1 cellular context compared by ENCODE assay signal in the genomic region with DNA sequence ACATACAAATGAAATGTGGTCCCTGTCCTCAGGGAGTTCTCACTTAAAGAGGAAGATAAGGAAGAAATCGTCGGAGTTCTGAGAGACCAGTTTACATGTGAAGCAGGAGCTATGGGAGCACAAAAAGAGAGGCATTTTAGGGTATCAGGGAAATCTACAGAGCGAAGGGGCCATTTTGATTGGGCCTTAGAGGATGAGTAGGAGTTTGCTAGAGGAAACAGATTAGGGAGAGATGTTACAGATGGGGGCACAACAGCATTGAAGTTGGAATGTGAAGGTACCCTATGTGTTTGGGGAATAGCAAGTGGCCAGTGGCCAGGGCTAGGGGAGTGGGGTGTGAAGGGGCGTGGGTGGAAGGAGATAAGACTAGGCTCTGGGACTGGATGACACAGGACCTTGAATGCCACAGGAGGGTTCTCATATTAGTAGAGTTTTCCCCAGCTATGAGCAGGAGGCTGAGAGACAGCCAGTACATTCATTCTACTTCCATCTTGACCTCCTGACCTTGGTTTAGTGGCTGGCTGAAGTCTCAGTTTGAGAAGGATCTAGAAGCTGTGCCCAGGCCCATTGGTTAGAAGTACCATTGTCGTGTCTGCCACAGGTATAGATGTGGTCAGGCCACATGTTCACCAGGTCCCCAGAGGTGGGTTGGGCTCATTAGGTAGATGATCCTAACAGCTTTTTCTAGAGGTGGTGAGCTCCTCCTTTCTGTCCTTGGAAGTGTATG.
A peak's percentile ranks its signal among the peaks of the same experiment; 100 is the strongest.
TF ChIP-seq lines count a peak whose summit lies in the region.

No MANE protein-coding gene starts in this region.

TF ChIP-seq in GM12878, 131 proteins besides CTCF, POLR2A, EP300 and RAD21 (continues in another document):
- no peak for TF ChIP-seq YY1 (IDR thresholded peaks at IDR 0.05; ENCODE audit: low read depth, low read length)
- TF ChIP-seq MEF2A (IDR thresholded peaks at IDR 0.05; ENCODE audit: insufficient read depth, low read depth, low read length) = no peak
- TF ChIP-seq TAF1 (IDR thresholded peaks at IDR 0.05; ENCODE audit: borderline replicate concordance, low read depth, low read length) = no peak
- TF ChIP-seq EZH2 (IDR thresholded peaks at IDR 0.05; ENCODE audit: borderline replicate concordance, control insufficient read depth, low read depth, low read length) = no peak
- TF ChIP-seq BACH1 (IDR thresholded peaks at IDR 0.05; ENCODE audit: borderline replicate concordance) = no peak
- no peak for TF ChIP-seq TARDBP (IDR thresholded peaks at IDR 0.05; ENCODE audit: borderline replicate concordance)
- TF ChIP-seq, protein P1, sequence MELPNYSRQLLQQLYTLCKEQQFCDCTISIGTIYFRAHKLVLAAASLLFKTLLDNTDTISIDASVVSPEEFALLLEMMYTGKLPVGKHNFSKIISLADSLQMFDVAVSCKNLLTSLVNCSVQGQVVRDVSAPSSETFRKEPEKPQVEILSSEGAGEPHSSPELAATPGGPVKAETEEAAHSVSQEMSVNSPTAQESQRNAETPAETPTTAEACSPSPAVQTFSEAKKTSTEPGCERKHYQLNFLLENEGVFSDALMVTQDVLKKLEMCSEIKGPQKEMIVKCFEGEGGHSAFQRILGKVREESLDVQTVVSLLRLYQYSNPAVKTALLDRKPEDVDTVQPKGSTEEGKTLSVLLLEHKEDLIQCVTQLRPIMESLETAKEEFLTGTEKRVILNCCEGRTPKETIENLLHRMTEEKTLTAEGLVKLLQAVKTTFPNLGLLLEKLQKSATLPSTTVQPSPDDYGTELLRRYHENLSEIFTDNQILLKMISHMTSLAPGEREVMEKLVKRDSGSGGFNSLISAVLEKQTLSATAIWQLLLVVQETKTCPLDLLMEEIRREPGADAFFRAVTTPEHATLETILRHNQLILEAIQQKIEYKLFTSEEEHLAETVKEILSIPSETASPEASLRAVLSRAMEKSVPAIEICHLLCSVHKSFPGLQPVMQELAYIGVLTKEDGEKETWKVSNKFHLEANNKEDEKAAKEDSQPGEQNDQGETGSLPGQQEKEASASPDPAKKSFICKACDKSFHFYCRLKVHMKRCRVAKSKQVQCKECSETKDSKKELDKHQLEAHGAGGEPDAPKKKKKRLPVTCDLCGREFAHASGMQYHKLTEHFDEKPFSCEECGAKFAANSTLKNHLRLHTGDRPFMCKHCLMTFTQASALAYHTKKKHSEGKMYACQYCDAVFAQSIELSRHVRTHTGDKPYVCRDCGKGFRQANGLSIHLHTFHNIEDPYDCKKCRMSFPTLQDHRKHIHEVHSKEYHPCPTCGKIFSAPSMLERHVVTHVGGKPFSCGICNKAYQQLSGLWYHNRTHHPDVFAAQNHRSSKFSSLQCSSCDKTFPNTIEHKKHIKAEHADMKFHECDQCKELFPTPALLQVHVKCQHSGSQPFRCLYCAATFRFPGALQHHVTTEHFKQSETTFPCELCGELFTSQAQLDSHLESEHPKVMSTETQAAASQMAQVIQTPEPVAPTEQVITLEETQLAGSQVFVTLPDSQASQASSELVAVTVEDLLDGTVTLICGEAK (IDR thresholded peaks at IDR 0.05; ENCODE audit: borderline replicate concordance) = no peak
- TF ChIP-seq MYC (IDR thresholded peaks at IDR 0.05; ENCODE audit: insufficient read depth, insufficient read length, insufficient replicate concordance, low read length, severe bottlenecking) = no peak
- TF ChIP-seq SIX5 (IDR thresholded peaks at IDR 0.05; ENCODE audit: low read depth, low read length, severe bottlenecking) = no peak
- no peak for TF ChIP-seq ASH2L (IDR thresholded peaks at IDR 0.05; ENCODE audit: borderline replicate concordance, low read depth)
- TF ChIP-seq, protein P2, sequence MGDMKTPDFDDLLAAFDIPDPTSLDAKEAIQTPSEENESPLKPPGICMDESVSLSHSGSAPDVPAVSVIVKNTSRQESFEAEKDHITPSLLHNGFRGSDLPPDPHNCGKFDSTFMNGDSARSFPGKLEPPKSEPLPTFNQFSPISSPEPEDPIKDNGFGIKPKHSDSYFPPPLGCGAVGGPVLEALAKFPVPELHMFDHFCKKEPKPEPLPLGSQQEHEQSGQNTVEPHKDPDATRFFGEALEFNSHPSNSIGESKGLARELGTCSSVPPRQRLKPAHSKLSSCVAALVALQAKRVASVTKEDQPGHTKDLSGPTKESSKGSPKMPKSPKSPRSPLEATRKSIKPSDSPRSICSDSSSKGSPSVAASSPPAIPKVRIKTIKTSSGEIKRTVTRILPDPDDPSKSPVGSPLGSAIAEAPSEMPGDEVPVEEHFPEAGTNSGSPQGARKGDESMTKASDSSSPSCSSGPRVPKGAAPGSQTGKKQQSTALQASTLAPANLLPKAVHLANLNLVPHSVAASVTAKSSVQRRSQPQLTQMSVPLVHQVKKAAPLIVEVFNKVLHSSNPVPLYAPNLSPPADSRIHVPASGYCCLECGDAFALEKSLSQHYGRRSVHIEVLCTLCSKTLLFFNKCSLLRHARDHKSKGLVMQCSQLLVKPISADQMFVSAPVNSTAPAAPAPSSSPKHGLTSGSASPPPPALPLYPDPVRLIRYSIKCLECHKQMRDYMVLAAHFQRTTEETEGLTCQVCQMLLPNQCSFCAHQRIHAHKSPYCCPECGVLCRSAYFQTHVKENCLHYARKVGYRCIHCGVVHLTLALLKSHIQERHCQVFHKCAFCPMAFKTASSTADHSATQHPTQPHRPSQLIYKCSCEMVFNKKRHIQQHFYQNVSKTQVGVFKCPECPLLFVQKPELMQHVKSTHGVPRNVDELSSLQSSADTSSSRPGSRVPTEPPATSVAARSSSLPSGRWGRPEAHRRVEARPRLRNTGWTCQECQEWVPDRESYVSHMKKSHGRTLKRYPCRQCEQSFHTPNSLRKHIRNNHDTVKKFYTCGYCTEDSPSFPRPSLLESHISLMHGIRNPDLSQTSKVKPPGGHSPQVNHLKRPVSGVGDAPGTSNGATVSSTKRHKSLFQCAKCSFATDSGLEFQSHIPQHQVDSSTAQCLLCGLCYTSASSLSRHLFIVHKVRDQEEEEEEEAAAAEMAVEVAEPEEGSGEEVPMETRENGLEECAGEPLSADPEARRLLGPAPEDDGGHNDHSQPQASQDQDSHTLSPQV (IDR thresholded peaks at IDR 0.05) = no peak
- TF ChIP-seq ATF7 (IDR thresholded peaks at IDR 0.05; ENCODE audit: low read depth) = no peak
- TF ChIP-seq JUNB (IDR thresholded peaks at IDR 0.05) = no peak
- TF ChIP-seq TCF12 (IDR thresholded peaks at IDR 0.05; ENCODE audit: low read depth, low read length) = no peak
- TF ChIP-seq EED (IDR thresholded peaks at IDR 0.05; ENCODE audit: low read depth) = no peak; the same call in 1 of the 2 replicates
- peak; percentile 61; the same call in 1 of the 2 replicates for TF ChIP-seq MTA2 (IDR thresholded peaks at IDR 0.05; ENCODE audit: low read depth)
- no peak for TF ChIP-seq MYB (IDR thresholded peaks at IDR 0.05; ENCODE audit: borderline replicate concordance, low read depth, low read length)
- no peak for TF ChIP-seq DPF2 (IDR thresholded peaks at IDR 0.05)
- no peak for TF ChIP-seq ETV6 (conservative IDR thresholded peaks at IDR 0.05 in 1 of 2, IDR thresholded peaks at IDR 0.05 in 1 of 2; ENCODE audit: borderline replicate concordance in 1 of 2, low read depth in 1 of 2)
- 0 out of 2 replicates have a peak, but pooled peaks have one; percentile 10 for TF ChIP-seq IRF4 (IDR thresholded peaks at IDR 0.05; ENCODE audit: low read depth, low read length)
- TF ChIP-seq JUND (IDR thresholded peaks at IDR 0.05; ENCODE audit: low read depth, low read length) = no peak
- TF ChIP-seq SREBF2 (IDR thresholded peaks at IDR 0.05; ENCODE audit: low read length) = no peak
- no peak for TF ChIP-seq ZZZ3 (IDR thresholded peaks at IDR 0.05; ENCODE audit: control insufficient read depth, insufficient read length, low read depth)
- no peak for TF ChIP-seq POLR2AphosphoS2 (IDR thresholded peaks at IDR 0.05; ENCODE audit: low read depth, low read length)
- TF ChIP-seq HDAC6 (IDR thresholded peaks at IDR 0.05; ENCODE audit: unreplicated experiment) = no peak
- TF ChIP-seq TCF3 (IDR thresholded peaks at IDR 0.05; ENCODE audit: borderline replicate concordance, insufficient read depth, low read depth, low read length) = no peak
- no peak for TF ChIP-seq NFYA (IDR thresholded peaks at IDR 0.05; ENCODE audit: borderline replicate concordance, low read depth, low read length)
- no peak for TF ChIP-seq SMAD5 (IDR thresholded peaks at IDR 0.05; ENCODE audit: low read depth)
- TF ChIP-seq TBL1XR1 (IDR thresholded peaks at IDR 0.05; ENCODE audit: low read depth, low read length) = no peak
- TF ChIP-seq PAX8 (IDR thresholded peaks at IDR 0.05) = no peak
- TF ChIP-seq TCF7 (IDR thresholded peaks at IDR 0.05; ENCODE audit: borderline replicate concordance) = no peak
- no peak for TF ChIP-seq BMI1 (IDR thresholded peaks at IDR 0.05; ENCODE audit: borderline replicate concordance)
- no peak for TF ChIP-seq ZBED1 (IDR thresholded peaks at IDR 0.05; ENCODE audit: borderline replicate concordance)
- no peak for TF ChIP-seq CHD1 (IDR thresholded peaks at IDR 0.05; ENCODE audit: low read depth, low read length)
- TF ChIP-seq RFX5 (IDR thresholded peaks at IDR 0.05; ENCODE audit: low read depth, low read length) = no peak
- no peak for TF ChIP-seq CREM (IDR thresholded peaks at IDR 0.05; ENCODE audit: low read depth)
- TF ChIP-seq STAT3 (IDR thresholded peaks at IDR 0.05; ENCODE audit: low read depth, low read length) = no peak
- no peak for TF ChIP-seq SMC3 (IDR thresholded peaks at IDR 0.05; ENCODE audit: borderline replicate concordance, low read length)
- no peak for TF ChIP-seq KDM1A (IDR thresholded peaks at IDR 0.05; ENCODE audit: borderline replicate concordance)
- TF ChIP-seq, protein P3, sequence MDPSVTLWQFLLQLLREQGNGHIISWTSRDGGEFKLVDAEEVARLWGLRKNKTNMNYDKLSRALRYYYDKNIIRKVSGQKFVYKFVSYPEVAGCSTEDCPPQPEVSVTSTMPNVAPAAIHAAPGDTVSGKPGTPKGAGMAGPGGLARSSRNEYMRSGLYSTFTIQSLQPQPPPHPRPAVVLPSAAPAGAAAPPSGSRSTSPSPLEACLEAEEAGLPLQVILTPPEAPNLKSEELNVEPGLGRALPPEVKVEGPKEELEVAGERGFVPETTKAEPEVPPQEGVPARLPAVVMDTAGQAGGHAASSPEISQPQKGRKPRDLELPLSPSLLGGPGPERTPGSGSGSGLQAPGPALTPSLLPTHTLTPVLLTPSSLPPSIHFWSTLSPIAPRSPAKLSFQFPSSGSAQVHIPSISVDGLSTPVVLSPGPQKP (IDR thresholded peaks at IDR 0.05; ENCODE audit: low read depth, low read length) = no peak
- TF ChIP-seq, protein P4, sequence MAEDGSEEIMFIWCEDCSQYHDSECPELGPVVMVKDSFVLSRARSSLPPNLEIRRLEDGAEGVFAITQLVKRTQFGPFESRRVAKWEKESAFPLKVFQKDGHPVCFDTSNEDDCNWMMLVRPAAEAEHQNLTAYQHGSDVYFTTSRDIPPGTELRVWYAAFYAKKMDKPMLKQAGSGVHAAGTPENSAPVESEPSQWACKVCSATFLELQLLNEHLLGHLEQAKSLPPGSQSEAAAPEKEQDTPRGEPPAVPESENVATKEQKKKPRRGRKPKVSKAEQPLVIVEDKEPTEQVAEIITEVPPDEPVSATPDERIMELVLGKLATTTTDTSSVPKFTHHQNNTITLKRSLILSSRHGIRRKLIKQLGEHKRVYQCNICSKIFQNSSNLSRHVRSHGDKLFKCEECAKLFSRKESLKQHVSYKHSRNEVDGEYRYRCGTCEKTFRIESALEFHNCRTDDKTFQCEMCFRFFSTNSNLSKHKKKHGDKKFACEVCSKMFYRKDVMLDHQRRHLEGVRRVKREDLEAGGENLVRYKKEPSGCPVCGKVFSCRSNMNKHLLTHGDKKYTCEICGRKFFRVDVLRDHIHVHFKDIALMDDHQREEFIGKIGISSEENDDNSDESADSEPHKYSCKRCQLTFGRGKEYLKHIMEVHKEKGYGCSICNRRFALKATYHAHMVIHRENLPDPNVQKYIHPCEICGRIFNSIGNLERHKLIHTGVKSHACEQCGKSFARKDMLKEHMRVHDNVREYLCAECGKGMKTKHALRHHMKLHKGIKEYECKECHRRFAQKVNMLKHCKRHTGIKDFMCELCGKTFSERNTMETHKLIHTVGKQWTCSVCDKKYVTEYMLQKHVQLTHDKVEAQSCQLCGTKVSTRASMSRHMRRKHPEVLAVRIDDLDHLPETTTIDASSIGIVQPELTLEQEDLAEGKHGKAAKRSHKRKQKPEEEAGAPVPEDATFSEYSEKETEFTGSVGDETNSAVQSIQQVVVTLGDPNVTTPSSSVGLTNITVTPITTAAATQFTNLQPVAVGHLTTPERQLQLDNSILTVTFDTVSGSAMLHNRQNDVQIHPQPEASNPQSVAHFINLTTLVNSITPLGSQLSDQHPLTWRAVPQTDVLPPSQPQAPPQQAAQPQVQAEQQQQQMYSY (CRISPR knock-in tag; IDR thresholded peaks at IDR 0.05) = no peak
- TF ChIP-seq IKZF1 (conservative IDR thresholded peaks at IDR 0.05) = peak; percentile 46; the same call in 1 of the 2 replicates
- TF ChIP-seq PML (IDR thresholded peaks at IDR 0.05; ENCODE audit: low read length) = no peak
- TF ChIP-seq, protein P5, sequence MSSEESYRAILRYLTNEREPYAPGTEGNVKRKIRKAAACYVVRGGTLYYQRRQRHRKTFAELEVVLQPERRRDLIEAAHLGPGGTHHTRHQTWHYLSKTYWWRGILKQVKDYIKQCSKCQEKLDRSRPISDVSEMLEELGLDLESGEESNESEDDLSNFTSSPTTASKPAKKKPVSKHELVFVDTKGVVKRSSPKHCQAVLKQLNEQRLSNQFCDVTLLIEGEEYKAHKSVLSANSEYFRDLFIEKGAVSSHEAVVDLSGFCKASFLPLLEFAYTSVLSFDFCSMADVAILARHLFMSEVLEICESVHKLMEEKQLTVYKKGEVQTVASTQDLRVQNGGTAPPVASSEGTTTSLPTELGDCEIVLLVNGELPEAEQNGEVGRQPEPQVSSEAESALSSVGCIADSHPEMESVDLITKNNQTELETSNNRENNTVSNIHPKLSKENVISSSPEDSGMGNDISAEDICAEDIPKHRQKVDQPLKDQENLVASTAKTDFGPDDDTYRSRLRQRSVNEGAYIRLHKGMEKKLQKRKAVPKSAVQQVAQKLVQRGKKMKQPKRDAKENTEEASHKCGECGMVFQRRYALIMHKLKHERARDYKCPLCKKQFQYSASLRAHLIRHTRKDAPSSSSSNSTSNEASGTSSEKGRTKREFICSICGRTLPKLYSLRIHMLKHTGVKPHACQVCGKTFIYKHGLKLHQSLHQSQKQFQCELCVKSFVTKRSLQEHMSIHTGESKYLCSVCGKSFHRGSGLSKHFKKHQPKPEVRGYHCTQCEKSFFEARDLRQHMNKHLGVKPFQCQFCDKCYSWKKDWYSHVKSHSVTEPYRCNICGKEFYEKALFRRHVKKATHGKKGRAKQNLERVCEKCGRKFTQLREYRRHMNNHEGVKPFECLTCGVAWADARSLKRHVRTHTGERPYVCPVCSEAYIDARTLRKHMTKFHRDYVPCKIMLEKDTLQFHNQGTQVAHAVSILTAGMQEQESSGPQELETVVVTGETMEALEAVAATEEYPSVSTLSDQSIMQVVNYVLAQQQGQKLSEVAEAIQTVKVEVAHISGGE (CRISPR knock-in tag; IDR thresholded peaks at IDR 0.05) = no peak
- TF ChIP-seq SUPT20H (IDR thresholded peaks at IDR 0.05; ENCODE audit: borderline replicate concordance, control insufficient read depth, low read depth, low read length) = no peak
- TF ChIP-seq MEF2B (IDR thresholded peaks at IDR 0.05; ENCODE audit: partially characterized antibody, poor library complexity, severe bottlenecking) = peak; percentile 70
- TF ChIP-seq SMAD1 (IDR thresholded peaks at IDR 0.05; ENCODE audit: low read depth, partially characterized antibody) = no peak
- no peak for TF ChIP-seq SRF (IDR thresholded peaks at IDR 0.05; ENCODE audit: low read depth in 2 of 2, low read length in 2 of 2)
- TF ChIP-seq SREBF1 (IDR thresholded peaks at IDR 0.05; ENCODE audit: low read length) = no peak
- no peak for TF ChIP-seq WRNIP1 (IDR thresholded peaks at IDR 0.05; ENCODE audit: borderline replicate concordance, low read depth, low read length)
- TF ChIP-seq YBX1 (IDR thresholded peaks at IDR 0.05) = no peak
- no peak for TF ChIP-seq CHD4 (IDR thresholded peaks at IDR 0.05)
